Comparison of ENCODE assay signal across 16 cellular contexts in the genomic region with DNA sequence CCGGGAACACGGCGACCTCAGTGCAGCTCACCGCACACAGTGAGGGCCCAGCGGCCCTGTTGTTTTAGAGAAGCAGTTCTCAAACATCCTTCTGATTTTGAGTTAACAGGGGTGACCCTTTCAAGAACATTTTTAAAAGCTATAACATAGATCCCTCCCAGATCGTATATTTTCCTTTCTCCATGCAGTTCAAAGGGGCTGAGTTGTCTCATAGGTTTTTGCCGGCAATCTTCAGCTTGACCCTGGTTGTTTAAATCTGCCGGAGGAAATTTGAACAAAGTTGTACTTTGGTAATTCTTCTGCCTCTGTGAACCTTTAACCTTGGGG.
"Had no signal": no experiment of that assay in that cellular context is flagged by ENCODE, and none has a peak within 500 bp of the region (broad histone marks: within the 10 kb centered on the region; RNA-seq: fewer than 3 reads in every experiment).

No MANE protein-coding gene starts in this region.

- H3K27ac ChIP-seq: body of pancreas, gastroesophageal sphincter, SJSA1, skin epidermis, upper lobe of left lung had no signal

- H3K9me3 Mint-ChIP-seq: activated T-cell treated with anti-CD3 and anti-CD28 coated beads, Interleukin-2, amount 50 U/mL, for 72 hours had no signal

- DNase-seq: activated CD4-positive, alpha-beta T cell treated with anti-CD3 and anti-CD28 coated beads, Interleukin-2, amount 50 U/mL, for 48 hours; activated gamma-delta T cell treated with Interleukin-2 at 50 U/mL for 16 hours; activated T-cell treated with anti-CD3 and anti-CD28 coated beads, Interleukin-2, amount 50 U/mL, for 72 hours; amniotic stem cell; body of pancreas; erythroblast; mesendoderm; stimulated activated CD4-positive, alpha-beta T cell treated with anti-CD3 and anti-CD28 coated beads, Interleukin-4, amount 100 ng/mL, for 4 hours; stimulated activated CD8-positive, alpha-beta memory T cell treated with anti-CD3 and anti-CD28 coated beads, Interleukin-4, amount 100 ng/mL, for 48 hours; stimulated activated naive CD8-positive, alpha-beta T cell treated with anti-CD3 and anti-CD28 coated beads, Interleukin-15, Interleukin-2, amounts not matched to agents 100 U/mL and 50 U/mL, for 24 hours; T-helper 9 cell; upper lobe of left lung had no signal

- H3K4me3 ChIP-seq: body of pancreas, gastroesophageal sphincter, SJSA1, skin epidermis, upper lobe of left lung had no signal

- H3K9me3 ChIP-seq: body of pancreas, gastroesophageal sphincter, SJSA1, upper lobe of left lung had no signal

- ATAC-seq: activated T-cell treated with anti-CD3 and anti-CD28 coated beads, Interleukin-2, amount 50 U/mL, for 72 hours; body of pancreas; gastroesophageal sphincter; stimulated activated naive CD8-positive, alpha-beta T cell treated with anti-CD3 and anti-CD28 coated beads, Interleukin-15, Interleukin-2, amounts not matched to agents 100 U/mL and 50 U/mL, for 24 hours had no signal

- H3K27me3 Mint-ChIP-seq: activated naive CD8-positive, alpha-beta T cell had no signal

- H3K36me3 ChIP-seq: SJSA1 had no signal

- H3K27ac Mint-ChIP-seq: activated naive CD8-positive, alpha-beta T cell; activated T-cell treated with anti-CD3 and anti-CD28 coated beads, Interleukin-2, amount 50 U/mL, for 72 hours had no signal

- H3K27me3 ChIP-seq: body of pancreas, gastroesophageal sphincter, SJSA1, upper lobe of left lung had no signal

- H3K4me3 Mint-ChIP-seq: activated naive CD8-positive, alpha-beta T cell; activated T-cell treated with anti-CD3 and anti-CD28 coated beads, Interleukin-2, amount 50 U/mL, for 72 hours had no signal

- H3K4me1 ChIP-seq: body of pancreas, SJSA1 had no signal
